ENCODE assay signal across 17 cellular contexts in genomic region chr3:172376402-172376801, GRCh38.
DNase-seq lines count a peak whose midpoint lies in the region; FAIRE-seq and TF ChIP-seq lines count a peak whose summit lies in the region.
"Had no signal": no experiment of that assay in that cellular context is flagged by ENCODE, and none has a peak within 500 bp of the region (broad histone marks: within the 10 kb centered on the region; RNA-seq: fewer than 3 reads in every experiment).

No MANE protein-coding gene starts in this region.

- H3K4me1 ChIP-seq in HAP-1, result no peaks in the 10 kb centered on the region

- BruUV-seq in Calu3 (replicated peaks; lab: Mats Ljungman, UMichigan), result no TSS peak

- H3K36me3 ChIP-seq in HAP-1 (replicated peaks), result peaks cover 6% of the 10 kb centered on the region

- CTCF ChIA-PET in Calu3 (lab: Charles Lee), result interaction anchor here (0.7 kb wide), 1 partner anchor 37 kb away, joined by 7 read pairs; no protein-coding TSS in a partner anchor

- no peaks in the 10 kb centered on the region for H3K27me3 Mint-ChIP-seq in Calu3 (ENCODE audit: unreplicated experiment)
- H3K27me3 Mint-ChIP-seq: B cell; CD4-positive, alpha-beta T cell; IgD-negative memory B cell had no signal

- peak overlapping the region; percentile 43 for H3K27ac Mint-ChIP-seq in Calu3 (ENCODE audit: unreplicated experiment)
- H3K27ac Mint-ChIP-seq: B cell; CD4-positive, alpha-beta T cell; IgD-negative memory B cell had no signal

- no peak overlapping the region for H3K4me3 Mint-ChIP-seq in Calu3 (ENCODE audit: low read depth, unreplicated experiment)
- H3K4me3 Mint-ChIP-seq: B cell; CD4-positive, alpha-beta T cell; IgD-negative memory B cell had no signal

- H3K9me3 ChIP-seq in HAP-1, result no peaks in the 10 kb centered on the region

- DNase-seq in Calu3 (no peak), GM18507 (ENCODE audit: extremely low spot score, insufficient read length, low read depth) (no peak), left kidney (ENCODE audit: low read depth, low spot score) (peak; percentile 15), renal cortical epithelial cell (ENCODE audit: low read depth) (peak; percentile 84), HAP-1 (ENCODE audit: low spot score in 2 of 2) (no peak), NCI-H526 (lab: John Stamatoyannopoulos, UW) (no peak)
- DNase-seq in activated naive CD4-positive, alpha-beta T cell (lab: John Stamatoyannopoulos, UW), result no peak
- DNase-seq: C1 segment of cervical spinal cord; CD4-positive, alpha-beta T cell; DMS153; DMS79 treated with DMSO at 0.1 percent for 48 hours; EL had no signal

- peaks cover 95% of the 10 kb centered on the region for H3K36me3 Mint-ChIP-seq in Calu3 (ENCODE audit: insufficient read depth, unreplicated experiment)

- H3K9me3 Mint-ChIP-seq in Calu3 (ENCODE audit: low read depth, unreplicated experiment), result no peaks in the 10 kb centered on the region

- no peaks in the 10 kb centered on the region for H3K4me1 Mint-ChIP-seq in Calu3 (ENCODE audit: low read depth, unreplicated experiment)
- H3K4me1 Mint-ChIP-seq: B cell, IgD-negative memory B cell had no signal

- peak; percentile 12 for FAIRE-seq in GM18507 (lab: Jason Lieb, UNC)
- FAIRE-seq: A204.1, G401.6, GM12892 had no signal

- in situ Hi-C loops in HAP-1 (cut with MboI; ENCODE audit: low sequenced_read_pairs), result no loop called here

- intact Hi-C loops in Calu3 (cut with micrococcal nuclease; ENCODE audit: unreplicated experiment), result no loop called here

- H3K27me3 ChIP-seq in HAP-1 (ENCODE audit: low read depth), result no peaks in the 10 kb centered on the region

- no peak overlapping the region for H3K4me3 ChIP-seq in HAP-1

- no peak for TF ChIP-seq CTCF in Calu3 (IDR thresholded peaks at IDR 0.05; ENCODE audit: unreplicated experiment)

Comparison
In these comparisons a context has a peak if more than half of its experiments do, and no peak if none do; other contexts are left out.
1. DNase-seq: peak in left kidney (single experiment) and renal cortical epithelial cell (single experiment); none in Calu3 (single experiment), GM18507 (single experiment), activated naive CD4-positive, alpha-beta T cell (0 of 4), HAP-1 (0 of 2) and NCI-H526 (0 of 2).